Comparison of ENCODE assay signal across 8 cellular contexts in genomic region chr1:147172168-147173016, GRCh38. TPM values are rescaled to one million over a fixed set of nuclear protein-coding genes. Genes with fewer than 3 reads are reported as not detected.
A peak's percentile ranks its signal among the peaks of the same experiment; 100 is the strongest.
DNase-seq lines count a peak whose midpoint lies in the region; ATAC-seq and TF ChIP-seq lines count a peak whose summit lies in the region.

A gene with protein sequence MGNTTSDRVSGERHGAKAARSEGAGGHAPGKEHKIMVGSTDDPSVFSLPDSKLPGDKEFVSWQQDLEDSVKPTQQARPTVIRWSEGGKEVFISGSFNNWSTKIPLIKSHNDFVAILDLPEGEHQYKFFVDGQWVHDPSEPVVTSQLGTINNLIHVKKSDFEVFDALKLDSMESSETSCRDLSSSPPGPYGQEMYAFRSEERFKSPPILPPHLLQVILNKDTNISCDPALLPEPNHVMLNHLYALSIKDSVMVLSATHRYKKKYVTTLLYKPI (minus strand): TSS chr1:147172470. CDS start chr1:147172144, 326 bp downstream.

- peak within 1 kb of the TSS; percentile 89 for H2AFZ ChIP-seq in GM23248
- H2AFZ ChIP-seq in Karpas-422 (ENCODE audit: low read length): peak within 1 kb of the TSS; percentile 99

- H3K36me3 ChIP-seq in GM23248 (ENCODE audit: low read depth) (no peaks in the 10 kb centered on the region), Karpas-422 (ENCODE audit: insufficient read depth, low read length) (no peaks in the 10 kb centered on the region)

- peaks cover 46% of the 10 kb centered on the region for H3K4me1 ChIP-seq in GM23248 (ENCODE audit: insufficient read depth)
- peaks cover 30% of the 10 kb centered on the region for H3K4me1 ChIP-seq in Karpas-422 (ENCODE audit: low read length)

- 0 to 3% methylated on average over 55 to 65 of the region's 72 CpGs for whole genome bisulfite sequencing in GM23248 (ENCODE audit: low coverage in 1 of 2, low lambda C conversion rate in 2 of 2, missing lambda C conversion rate in 2 of 2), 2 experiments

- in situ Hi-C loops in GM23248 (cut with MboI): loop anchor here (10.0 kb wide), 1 partner anchor 52 kb away; the partner anchor contains the start of gene FMO5

- H3K4me2 ChIP-seq in GM23248 (ENCODE audit: unreplicated experiment): peak within 1 kb of the TSS; percentile 85
- H3K4me2 ChIP-seq in Karpas-422 (ENCODE audit: low read depth, low read length, poor library complexity, severe bottlenecking): peak within 1 kb of the TSS; percentile 98

- H3K9me2 ChIP-seq in GM23248 (ENCODE audit: insufficient read depth) (no peaks in the 10 kb centered on the region), Karpas-422 (replicated peaks; ENCODE audit: insufficient read depth, low read length) (no peaks in the 10 kb centered on the region)

- H3K27ac ChIP-seq in GM23248: peak within 1 kb of the TSS; percentile 90
- peak within 1 kb of the TSS; percentile 40; the same call in 1 of the 2 replicates for H3K27ac ChIP-seq in Karpas-422 (ENCODE audit: low read length)

- POLR2A ChIA-PET in naive thymus-derived CD8-positive, alpha-beta T cell (lab: Charles Lee): interaction anchor here (0.7 to 3.7 kb wide), 7 partner anchors 8 to 123 kb away, joined by 3 to 28 read pairs (median 3); partner anchors contain the start of genes CHD1L and FMO5

- no peaks in the 10 kb centered on the region for H3K27me3 Mint-ChIP-seq in activated T-helper 17 cell treated with anti-CD3 and anti-CD28 coated beads, Interleukin-2, amount 50 U/mL, for 72 hours
- H3K27me3 Mint-ChIP-seq in naive thymus-derived CD8-positive, alpha-beta T cell: peaks cover 0 to 2% (median 0%) of the 10 kb centered on the region in 5 donors
- H3K27me3 Mint-ChIP-seq in stimulated activated naive B cell treated with anti-CD40 and anti-IgM and Interleukin-4, amounts not matched to agents 10 μg/mL and 1 μg/mL and 100 μg/mL, for 72 hours: peaks cover 0 to under 1% of the 10 kb centered on the region in 2 donors

- peaks cover 19% of the 10 kb centered on the region for H3K4me1 Mint-ChIP-seq in activated T-helper 17 cell treated with anti-CD3 and anti-CD28 coated beads, Interleukin-2, amount 50 U/mL, for 72 hours
- peaks cover 16 to 45% (median 43%) of the 10 kb centered on the region in 4 donors for H3K4me1 Mint-ChIP-seq in naive thymus-derived CD8-positive, alpha-beta T cell
- peaks cover 25 to 35% of the 10 kb centered on the region in 2 donors for H3K4me1 Mint-ChIP-seq in stimulated activated naive B cell treated with anti-CD40 and anti-IgM and Interleukin-4, amounts not matched to agents 10 μg/mL and 1 μg/mL and 100 μg/mL, for 72 hours

- no peaks in the 10 kb centered on the region for H3K9me3 Mint-ChIP-seq in activated T-helper 17 cell treated with anti-CD3 and anti-CD28 coated beads, Interleukin-2, amount 50 U/mL, for 72 hours
- H3K9me3 Mint-ChIP-seq in naive thymus-derived CD8-positive, alpha-beta T cell: peaks cover 0 to 22% (median 10%) of the 10 kb centered on the region in 9 donors
- no peaks in the 10 kb centered on the region for H3K9me3 Mint-ChIP-seq in stimulated activated naive B cell treated with anti-CD40 and anti-IgM and Interleukin-4, amounts not matched to agents 10 μg/mL and 1 μg/mL and 100 μg/mL, for 72 hours

- H3K4me3 Mint-ChIP-seq in activated T-helper 17 cell treated with anti-CD3 and anti-CD28 coated beads, Interleukin-2, amount 50 U/mL, for 72 hours: peak within 1 kb of the TSS; percentile 99
- H3K4me3 Mint-ChIP-seq in naive thymus-derived CD8-positive, alpha-beta T cell: peak within 1 kb of the TSS; percentile 97 to 99 (median 98)
- H3K4me3 Mint-ChIP-seq in stimulated activated naive B cell treated with anti-CD40 and anti-IgM and Interleukin-4, amounts not matched to agents 10 μg/mL and 1 μg/mL and 100 μg/mL, for 72 hours: peak within 1 kb of the TSS; percentile 91 to 96

- H3K79me2 ChIP-seq in GM23248 (ENCODE audit: insufficient read depth) (peaks cover 63% of the 10 kb centered on the region), Karpas-422 (ENCODE audit: low read length) (peaks cover 44% of the 10 kb centered on the region)

- ATAC-seq in activated T-helper 17 cell treated with anti-CD3 and anti-CD28 coated beads, Interleukin-2, amount 50 U/mL, for 72 hours (replicated peaks): peak; percentile 87
- peak; percentile 77 to 80 for ATAC-seq in naive thymus-derived CD8-positive, alpha-beta T cell
- peak; percentile 90 for ATAC-seq in stimulated activated naive B cell treated with anti-CD40 and anti-IgM and Interleukin-4, amounts not matched to agents 10 μg/mL and 1 μg/mL and 100 μg/mL, for 72 hours (replicated peaks)

- H3K9me3 ChIP-seq in GM23248 (ENCODE audit: low read depth): no peaks in the 10 kb centered on the region
- no peaks in the 10 kb centered on the region for H3K9me3 ChIP-seq in Karpas-422 (ENCODE audit: low read length)

- peak; percentile 48 for TF ChIP-seq CTCF in fibroblast of mammary gland (conservative IDR thresholded peaks at IDR 0.05; ENCODE audit: control insufficient read depth, insufficient read depth, low read depth, low read length)

- H3K9ac ChIP-seq in GM23248 (peak within 1 kb of the TSS; percentile 89), Karpas-422 (ENCODE audit: low read length) (peak within 1 kb of the TSS; percentile 88)

- H4K20me1 ChIP-seq in GM23248 (ENCODE audit: insufficient read depth) (no peaks in the 10 kb centered on the region), Karpas-422 (ENCODE audit: insufficient read depth, low read depth, low read length) (no peaks in the 10 kb centered on the region)

- peak within 1 kb of the TSS; percentile 98 for H3K27ac Mint-ChIP-seq in activated T-helper 17 cell treated with anti-CD3 and anti-CD28 coated beads, Interleukin-2, amount 50 U/mL, for 72 hours
- H3K27ac Mint-ChIP-seq in naive thymus-derived CD8-positive, alpha-beta T cell: peak within 1 kb of the TSS; percentile 91 to 98 (median 96)
- peak within 1 kb of the TSS; percentile 98 for H3K27ac Mint-ChIP-seq in stimulated activated naive B cell treated with anti-CD40 and anti-IgM and Interleukin-4, amounts not matched to agents 10 μg/mL and 1 μg/mL and 100 μg/mL, for 72 hours

- peak; percentile 95 for DNase-seq in EL
- DNase-seq in GM23248: peak; percentile 98
- peak; percentile 97 for DNase-seq in Karpas-422
- DNase-seq in RKO (ENCODE audit: low spot score): peak; percentile 96
- DNase-seq in fibroblast of mammary gland (ENCODE audit: low read depth): peak; percentile 96
- peak; percentile 74 to 90 (median 86) for DNase-seq in naive thymus-derived CD8-positive, alpha-beta T cell
- peak; percentile 98 for DNase-seq in stimulated activated naive B cell treated with anti-CD40 and anti-IgM and Interleukin-4, amounts not matched to agents 10 μg/mL and 1 μg/mL and 100 μg/mL, for 72 hours

- H3K27me3 ChIP-seq in GM23248 (replicated peaks; ENCODE audit: insufficient read depth) (no peaks in the 10 kb centered on the region), Karpas-422 (ENCODE audit: low read length) (no peaks in the 10 kb centered on the region)

- peaks cover 57% of the 10 kb centered on the region for H3F3A ChIP-seq in GM23248 (ENCODE audit: insufficient read depth)

- H3K4me3 ChIP-seq in GM23248: peak within 1 kb of the TSS; percentile 96
- peak within 1 kb of the TSS; percentile 93 for H3K4me3 ChIP-seq in Karpas-422 (ENCODE audit: low read length)
- peak within 1 kb of the TSS; percentile 97 for H3K4me3 ChIP-seq in fibroblast of mammary gland (ENCODE audit: control insufficient read depth, low read depth, low read length)

- peaks cover 5% of the 10 kb centered on the region for H3K36me3 Mint-ChIP-seq in activated T-helper 17 cell treated with anti-CD3 and anti-CD28 coated beads, Interleukin-2, amount 50 U/mL, for 72 hours (ENCODE audit: low read depth)
- peaks cover 12 to 31% (median 19%) of the 10 kb centered on the region in 3 donors for H3K36me3 Mint-ChIP-seq in naive thymus-derived CD8-positive, alpha-beta T cell
- H3K36me3 Mint-ChIP-seq in stimulated activated naive B cell treated with anti-CD40 and anti-IgM and Interleukin-4, amounts not matched to agents 10 μg/mL and 1 μg/mL and 100 μg/mL, for 72 hours: peaks cover 10 to 18% of the 10 kb centered on the region in 2 donors

RNA-seq across cellular contexts. Expression of the gene that starts here (rescaled TPM):
- total RNA-seq in GM23248 (2014; rRNA removed; shearing (Covaris generic)): 24.6 and 42.2 TPM in 2 replicates
- polyA plus RNA-seq in GM23248 (2016; fragmentation: Nextera tagmentation; extraction: Ambion mirVana): 18.0 and 18.2 TPM in 2 replicates
- 6.7 and 12.4 TPM in 2 replicates for total RNA-seq in Karpas-422 (2014; rRNA removed; shearing (Covaris generic); ENCODE audit: low replicate concordance)
- total RNA-seq in activated T-helper 17 cell treated with anti-CD3 and anti-CD28 coated beads, Interleukin-2, amount 50 U/mL, for 72 hours: 1 to 10 TPM; 2.7 to 6.5 TPM
- 10 to 100 TPM; 19.5 to 20.2 TPM for total RNA-seq in naive thymus-derived CD8-positive, alpha-beta T cell
- polyA plus RNA-seq in naive thymus-derived CD8-positive, alpha-beta T cell: 1 to 10 TPM; 2.3 to 4.3 (median 2.4) TPM

Comparison
In these comparisons a context has a peak if more than half of its experiments do, and no peak if none do; other contexts are left out.
1. Peak in every context shown above with its lines: DNase-seq, ATAC-seq, H3K4me3 ChIP-seq and H3K27ac ChIP-seq.